16 cellular contexts compared by ENCODE assay signal in genomic region chr9:3534614-3535404, GRCh38.
"Had no signal": no experiment of that assay in that cellular context is flagged by ENCODE, and none has a peak within 500 bp of the region (broad histone marks: within the 10 kb centered on the region; RNA-seq: fewer than 3 reads in every experiment).

No MANE protein-coding gene starts in this region.

- H3K27ac Mint-ChIP-seq: nephron progenitor cell; stimulated activated naive B cell treated with anti-CD40 and anti-IgM and Interleukin-4, amounts not matched to agents 10 μg/mL and 1 μg/mL and 100 μg/mL, for 72 hours had no signal

- H3K9me3 ChIP-seq: adrenal gland, left ventricle myocardium inferior, psoas muscle, right lobe of liver, upper lobe of right lung had no signal

- H3K4me3 Mint-ChIP-seq: nephron progenitor cell; stimulated activated naive B cell treated with anti-CD40 and anti-IgM and Interleukin-4, amounts not matched to agents 10 μg/mL and 1 μg/mL and 100 μg/mL, for 72 hours had no signal

- H3K4me1 ChIP-seq: adrenal gland, left ventricle myocardium inferior, psoas muscle, right lobe of liver had no signal

- H3K4me3 ChIP-seq: adrenal gland, coronary artery, left ventricle myocardium inferior, psoas muscle, right lobe of liver, upper lobe of right lung had no signal

- DNase-seq: activated CD4-positive, alpha-beta T cell treated with anti-CD3 and anti-CD28 coated beads, Interleukin-2, amount 50 U/mL, for 1 hour; activated effector memory CD4-positive, alpha-beta T cell treated with Interleukin-2 at 50 U/mL for 16 hours; adrenal gland; central memory CD4-positive, alpha-beta T cell; effector CD4-positive, alpha-beta T cell; foreskin melanocyte; head of caudate nucleus; left ventricle myocardium inferior; mesenchymal stem cell; nephron progenitor cell; psoas muscle; right lobe of liver; SHP77 treated with DMSO at 0.1 percent for 48 hours; stimulated activated naive B cell treated with anti-CD40 and anti-IgM and Interleukin-4, amounts not matched to agents 10 μg/mL and 1 μg/mL and 100 μg/mL, for 72 hours; upper lobe of right lung had no signal

- ATAC-seq: psoas muscle; right lobe of liver; stimulated activated naive B cell treated with anti-CD40 and anti-IgM and Interleukin-4, amounts not matched to agents 10 μg/mL and 1 μg/mL and 100 μg/mL, for 72 hours; upper lobe of right lung had no signal

- H3K36me3 ChIP-seq: adrenal gland, right lobe of liver, upper lobe of right lung had no signal

- H3K27me3 Mint-ChIP-seq: stimulated activated naive B cell treated with anti-CD40 and anti-IgM and Interleukin-4, amounts not matched to agents 10 μg/mL and 1 μg/mL and 100 μg/mL, for 72 hours had no signal
